Comparison of ENCODE assay signal across 11 cellular contexts in the genomic region with DNA sequence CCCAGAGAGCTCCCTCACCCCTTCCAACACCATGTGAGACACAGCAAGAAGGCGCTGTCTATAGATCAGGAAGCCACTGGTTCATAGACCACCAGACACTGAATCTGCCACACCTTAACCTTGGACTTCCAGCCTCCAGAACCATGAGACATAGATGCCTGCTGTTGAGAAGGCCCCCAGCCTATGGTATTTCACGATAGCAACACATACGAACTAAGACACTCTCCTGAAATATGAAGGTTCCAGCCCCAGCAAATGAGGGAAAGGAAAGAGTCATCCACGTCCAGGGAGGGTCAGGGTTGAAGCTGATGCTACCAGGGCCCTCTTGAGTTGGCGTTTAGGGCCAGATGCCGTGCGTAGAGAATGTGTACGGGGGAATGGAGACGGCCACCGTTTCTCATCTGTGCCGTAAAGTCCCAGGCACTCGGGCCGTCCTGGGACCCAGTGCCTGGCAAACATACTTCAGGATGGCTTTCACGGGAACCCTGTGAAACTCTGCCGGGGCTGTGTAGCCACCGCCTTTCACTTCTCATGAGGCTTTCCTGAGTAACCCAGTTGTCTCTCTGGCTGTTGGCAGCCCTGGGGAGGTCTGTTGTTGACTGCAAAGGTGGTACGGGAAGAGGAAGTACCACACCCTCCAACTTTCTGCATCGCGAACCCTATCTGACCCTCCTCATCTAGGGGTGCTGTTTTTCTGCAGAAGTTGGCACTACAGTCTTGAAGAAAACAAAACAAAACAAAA.
A peak's percentile ranks its signal among the peaks of the same experiment; 100 is the strongest.
DNase-seq lines count a peak whose midpoint lies in the region; ATAC-seq and TF ChIP-seq lines count a peak whose summit lies in the region.
"Had no signal": no experiment of that assay in that cellular context is flagged by ENCODE, and none has a peak within 500 bp of the region (broad histone marks: within the 10 kb centered on the region; RNA-seq: fewer than 3 reads in every experiment).

No MANE protein-coding gene starts in this region.

- no peak for TF ChIP-seq CTCF in GM13977 (IDR thresholded peaks at IDR 0.05; ENCODE audit: extremely low read depth, insufficient read depth, missing control alignments)

- H3K36me3 Mint-ChIP-seq in activated naive CD4-positive, alpha-beta T cell treated with anti-CD3 and anti-CD28 coated beads, Interleukin-2, amount 10 ng/mL, durations not matched to agents 7 days and 5 days = peaks cover 29% of the 10 kb centered on the region
- H3K36me3 Mint-ChIP-seq in stimulated activated effector memory CD8-positive, alpha-beta T cell treated with anti-CD3 and anti-CD28 coated beads, Interleukin-12 subunit alpha, Interleukin-12 subunit beta, amount 100 ng/mL, for 72 hours = peaks cover 7% of the 10 kb centered on the region

- peaks cover 69% of the 10 kb centered on the region for H3K4me1 Mint-ChIP-seq in activated naive CD4-positive, alpha-beta T cell treated with anti-CD3 and anti-CD28 coated beads, Interleukin-2, amount 10 ng/mL, durations not matched to agents 7 days and 5 days
- H3K4me1 Mint-ChIP-seq in stimulated activated effector memory CD8-positive, alpha-beta T cell treated with anti-CD3 and anti-CD28 coated beads, Interleukin-12 subunit alpha, Interleukin-12 subunit beta, amount 100 ng/mL, for 72 hours = peaks cover 47% of the 10 kb centered on the region

- H3K27ac Mint-ChIP-seq in activated naive CD4-positive, alpha-beta T cell treated with anti-CD3 and anti-CD28 coated beads, Interleukin-2, amount 10 ng/mL, durations not matched to agents 7 days and 5 days = peak overlapping the region; percentile 96
- peak overlapping the region; percentile 92 for H3K27ac Mint-ChIP-seq in stimulated activated effector memory CD8-positive, alpha-beta T cell treated with anti-CD3 and anti-CD28 coated beads, Interleukin-12 subunit alpha, Interleukin-12 subunit beta, amount 100 ng/mL, for 72 hours

- peaks cover 25% of the 10 kb centered on the region for H3K9me3 Mint-ChIP-seq in activated naive CD4-positive, alpha-beta T cell treated with anti-CD3 and anti-CD28 coated beads, Interleukin-2, amount 10 ng/mL, durations not matched to agents 7 days and 5 days
- H3K9me3 Mint-ChIP-seq in stimulated activated effector memory CD8-positive, alpha-beta T cell treated with anti-CD3 and anti-CD28 coated beads, Interleukin-12 subunit alpha, Interleukin-12 subunit beta, amount 100 ng/mL, for 72 hours = peaks cover 7% of the 10 kb centered on the region

- in situ Hi-C loops in GM13977 (cut with MboI; ENCODE audit: low pct_unique_long_range_greater_than_20kb, low sequenced_read_pairs, unreplicated experiment) = no loop called here

- peak; percentile 29 for DNase-seq in T-helper 9 cell
- peak; percentile 82 for DNase-seq in activated naive CD4-positive, alpha-beta T cell treated with anti-CD3 and anti-CD28 coated beads, Interleukin-2, amount 10 ng/mL, durations not matched to agents 7 days and 5 days
- DNase-seq in stimulated activated effector memory CD8-positive, alpha-beta T cell treated with anti-CD3 and anti-CD28 coated beads, Interleukin-12 subunit alpha, Interleukin-12 subunit beta, amount 100 ng/mL, for 72 hours (ENCODE audit: low spot score in 2 of 2) = peak in 1 of 2 donors; percentile 64
- DNase-seq in NCI-H2081 treated with DMSO at 0.1 percent for 48 hours (lab: John Stamatoyannopoulos, UW) = no peak
- no peak for DNase-seq in GM13977 (ENCODE audit: low spot score)
- DNase-seq: DMS79, NCI-H510A, T1000 had no signal

- peak overlapping the region; percentile 41 for H3K4me3 Mint-ChIP-seq in activated naive CD4-positive, alpha-beta T cell treated with anti-CD3 and anti-CD28 coated beads, Interleukin-2, amount 10 ng/mL, durations not matched to agents 7 days and 5 days
- H3K4me3 Mint-ChIP-seq in stimulated activated effector memory CD8-positive, alpha-beta T cell treated with anti-CD3 and anti-CD28 coated beads, Interleukin-12 subunit alpha, Interleukin-12 subunit beta, amount 100 ng/mL, for 72 hours = peak overlapping the region; percentile 54

- ATAC-seq in GM21737 (IDR thresholded peaks at IDR 0.05; ENCODE audit: unreplicated experiment) (peak; percentile 49), GM21390 (IDR thresholded peaks at IDR 0.05; ENCODE audit: unreplicated experiment) (no peak), HG03439 (IDR thresholded peaks at IDR 0.05; ENCODE audit: unreplicated experiment) (no peak)
- peak; percentile 77 for ATAC-seq in stimulated activated effector memory CD8-positive, alpha-beta T cell treated with anti-CD3 and anti-CD28 coated beads, Interleukin-12 subunit alpha, Interleukin-12 subunit beta, amount 100 ng/mL, for 72 hours

- H3K27me3 Mint-ChIP-seq in activated naive CD4-positive, alpha-beta T cell treated with anti-CD3 and anti-CD28 coated beads, Interleukin-2, amount 10 ng/mL, durations not matched to agents 7 days and 5 days = peaks cover 10% of the 10 kb centered on the region

- CTCF ChIA-PET in activated naive CD4-positive, alpha-beta T cell treated with anti-CD3 and anti-CD28 coated beads, Interleukin-2, amount 10 ng/mL, durations not matched to agents 7 days and 5 days (lab: Charles Lee) = no interaction called here

Comparison
In these comparisons a context has a peak if more than half of its experiments do, and no peak if none do; other contexts are left out.
1. ATAC-seq: peak in GM21737 (single experiment) and stimulated activated effector memory CD8-positive, alpha-beta T cell treated with anti-CD3 and anti-CD28 coated beads, Interleukin-12 subunit alpha, Interleukin-12 subunit beta, amount 100 ng/mL, for 72 hours (single experiment); none in GM21390 (single experiment) and HG03439 (single experiment).
2. DNase-seq: peak in T-helper 9 cell (single experiment) and activated naive CD4-positive, alpha-beta T cell treated with anti-CD3 and anti-CD28 coated beads, Interleukin-2, amount 10 ng/mL, durations not matched to agents 7 days and 5 days (single experiment); none in NCI-H2081 treated with DMSO at 0.1 percent for 48 hours (single experiment) and GM13977 (single experiment).